13 cellular contexts compared by ENCODE assay signal in genomic region chr6:25012657-25013056, GRCh38.
A peak's percentile ranks its signal among the peaks of the same experiment; 100 is the strongest.
DNase-seq lines count a peak whose midpoint lies in the region; ATAC-seq and TF ChIP-seq lines count a peak whose summit lies in the region.
"Had no signal": no experiment of that assay in that cellular context is flagged by ENCODE, and none has a peak within 500 bp of the region (broad histone marks: within the 10 kb centered on the region; RNA-seq: fewer than 3 reads in every experiment).

No MANE protein-coding gene starts in this region.

- no peak for TF ChIP-seq CTCF in MCF 10A (IDR thresholded peaks at IDR 0.05; ENCODE audit: unreplicated experiment)
- no peak for TF ChIP-seq CTCF in breast epithelium (IDR thresholded peaks at IDR 0.05)
- no peak for TF ChIP-seq CTCF in OCI-LY3 (IDR thresholded peaks at IDR 0.05; ENCODE audit: low read depth, low read length)
- TF ChIP-seq CTCF in Caco-2 (IDR thresholded peaks at IDR 0.05; ENCODE audit: insufficient read depth in 1 of 2, low read depth in 1 of 2, low read length in 1 of 2, severe bottlenecking in 1 of 2, unreplicated experiment in 1 of 2): no peak

- H3K36me3 ChIP-seq in breast epithelium (no peaks in the 10 kb centered on the region), OCI-LY3 (replicated peaks; ENCODE audit: low read depth, low read length) (peaks cover 56% of the 10 kb centered on the region), Caco-2 (ENCODE audit: control insufficient read depth, insufficient read depth, low read length) (no peaks in the 10 kb centered on the region)
- H3K36me3 ChIP-seq: gastrocnemius medialis had no signal

- H3K9me3 ChIP-seq in breast epithelium (no peaks in the 10 kb centered on the region), OCI-LY3 (ENCODE audit: insufficient read depth, low read length) (no peaks in the 10 kb centered on the region), Caco-2 (no peaks in the 10 kb centered on the region)
- H3K9me3 ChIP-seq: gastrocnemius medialis had no signal

- H4K20me1 ChIP-seq in OCI-LY3 (ENCODE audit: insufficient read depth, low read length): peaks cover 100% of the 10 kb centered on the region

- intact Hi-C loops in MCF 10A (cut with micrococcal nuclease) (no loop called here), breast epithelium (cut with DNase I; ENCODE audit: low total_unique reads) (loop anchor here (10.0 kb wide), 1 partner anchor 158 kb away; no protein-coding TSS in a partner anchor), Caco-2 (cut with micrococcal nuclease; ENCODE audit: unreplicated experiment) (no loop called here)

- H3K27me3 Mint-ChIP-seq in MCF 10A (ENCODE audit: insufficient read depth, unreplicated experiment) (no peaks in the 10 kb centered on the region), Caco-2 (ENCODE audit: insufficient read depth, unreplicated experiment) (no peaks in the 10 kb centered on the region)
- H3K27me3 Mint-ChIP-seq in activated naive CD8-positive, alpha-beta T cell treated with anti-CD3 and anti-CD28 coated beads for 36 hours: no peaks in the 10 kb centered on the region

- H3K4me2 ChIP-seq in OCI-LY3 (ENCODE audit: low read length): peak overlapping the region; percentile 31; the same call in 1 of the 2 replicates

- H3K4me1 Mint-ChIP-seq in MCF 10A (ENCODE audit: insufficient read depth, unreplicated experiment) (peaks cover 72% of the 10 kb centered on the region), Caco-2 (ENCODE audit: low read depth, unreplicated experiment) (no peaks in the 10 kb centered on the region)
- peaks cover 78% of the 10 kb centered on the region for H3K4me1 Mint-ChIP-seq in activated naive CD8-positive, alpha-beta T cell treated with anti-CD3 and anti-CD28 coated beads for 36 hours

- peaks cover 100% of the 10 kb centered on the region for H3K79me2 ChIP-seq in OCI-LY3 (ENCODE audit: low read length)

- TF ChIP-seq POLR2A in breast epithelium (IDR thresholded peaks at IDR 0.05): no peak

- H3K4me3 Mint-ChIP-seq in MCF 10A (ENCODE audit: unreplicated experiment) (peak overlapping the region; percentile 11), Caco-2 (ENCODE audit: unreplicated experiment) (no peak overlapping the region)
- no peak overlapping the region for H3K4me3 Mint-ChIP-seq in activated naive CD8-positive, alpha-beta T cell treated with anti-CD3 and anti-CD28 coated beads for 36 hours
- H3K4me3 Mint-ChIP-seq: nephron progenitor cell; T-helper 2 cell treated with Interferon-gamma antibody and Interleukin-4, amounts not matched to agents 5 μg/mL and 100 μg/mL, for 36 hours had no signal

- H3K27me3 ChIP-seq in breast epithelium (no peaks in the 10 kb centered on the region), OCI-LY3 (ENCODE audit: low read depth, low read length) (no peaks in the 10 kb centered on the region), Caco-2 (replicated peaks; ENCODE audit: control insufficient read depth, insufficient read depth, low read length) (no peaks in the 10 kb centered on the region)
- H3K27me3 ChIP-seq: gastrocnemius medialis had no signal

- H3K4me3 ChIP-seq in breast epithelium (no peak overlapping the region), OCI-LY3 (ENCODE audit: low read length) (no peak overlapping the region), Caco-2 (ENCODE audit: low read depth, low read length) (no peak overlapping the region)
- H3K4me3 ChIP-seq: gastrocnemius medialis had no signal

- DNase-seq in MCF 10A (ENCODE audit: unreplicated experiment) (peak; percentile 83), breast epithelium (ENCODE audit: low spot score in 2 of 2) (no peak), fibroblast of gingiva (ENCODE audit: low read depth) (peak; percentile 86), Caco-2 (no peak), mesenteric fat pad (ENCODE audit: low spot score) (no peak)
- DNase-seq in activated naive CD8-positive, alpha-beta T cell treated with anti-CD3 and anti-CD28 coated beads for 36 hours: no peak
- DNase-seq: gastrocnemius medialis, MM.1S, NCI-H748 treated with DMSO at 0.1 percent for 48 hours, nephron progenitor cell had no signal

- H2AFZ ChIP-seq in OCI-LY3 (ENCODE audit: low read depth, low read length): no peak overlapping the region

- H3K9me3 Mint-ChIP-seq in MCF 10A (ENCODE audit: unreplicated experiment) (no peaks in the 10 kb centered on the region), Caco-2 (ENCODE audit: unreplicated experiment) (no peaks in the 10 kb centered on the region)
- no peaks in the 10 kb centered on the region for H3K9me3 Mint-ChIP-seq in activated naive CD8-positive, alpha-beta T cell treated with anti-CD3 and anti-CD28 coated beads for 36 hours
- H3K9me3 Mint-ChIP-seq: nephron progenitor cell; T-helper 2 cell treated with Interferon-gamma antibody and Interleukin-4, amounts not matched to agents 5 μg/mL and 100 μg/mL, for 36 hours had no signal

- no peak overlapping the region for H3K9ac ChIP-seq in OCI-LY3 (ENCODE audit: low read length)

- CTCF ChIA-PET in MCF 10A (lab: Yijun Ruan, JAX): interaction anchor here (0.6 to 0.9 kb wide), 4 partner anchors 139 to 980 kb away, joined by 3 to 4 read pairs (median 4); no protein-coding TSS in a partner anchor
- CTCF ChIA-PET in Caco-2 (lab: Charles Lee): interaction anchor here (0.7 kb wide), 1 partner anchor 299 kb away, joined by 3 read pairs; no protein-coding TSS in a partner anchor

- H3K36me3 Mint-ChIP-seq in MCF 10A (ENCODE audit: insufficient read depth, unreplicated experiment) (peaks cover 10% of the 10 kb centered on the region), Caco-2 (ENCODE audit: insufficient read depth, unreplicated experiment) (no peaks in the 10 kb centered on the region)
- peaks cover 4% of the 10 kb centered on the region for H3K36me3 Mint-ChIP-seq in activated naive CD8-positive, alpha-beta T cell treated with anti-CD3 and anti-CD28 coated beads for 36 hours

- peak overlapping the region; percentile 62 for H3K27ac Mint-ChIP-seq in MCF 10A (ENCODE audit: low read depth, unreplicated experiment)
- H3K27ac Mint-ChIP-seq in Caco-2 (ENCODE audit: unreplicated experiment): no peak overlapping the region
- H3K27ac Mint-ChIP-seq in activated naive CD8-positive, alpha-beta T cell treated with anti-CD3 and anti-CD28 coated beads for 36 hours: no peak overlapping the region
- H3K27ac Mint-ChIP-seq: nephron progenitor cell; T-helper 2 cell treated with Interferon-gamma antibody and Interleukin-4, amounts not matched to agents 5 μg/mL and 100 μg/mL, for 36 hours had no signal

- H3K27ac ChIP-seq in breast epithelium (no peak overlapping the region), OCI-LY3 (ENCODE audit: low read length) (peak overlapping the region; percentile 39; the same call in 1 of the 2 replicates)
- H3K27ac ChIP-seq: gastrocnemius medialis had no signal

- peaks cover 1 to 2% of the 10 kb centered on the region in 2 donors for H3K4me1 ChIP-seq in breast epithelium
- peaks cover 78% of the 10 kb centered on the region for H3K4me1 ChIP-seq in OCI-LY3 (ENCODE audit: low read length)
- H3K4me1 ChIP-seq in Caco-2: peaks cover under 1% of the 10 kb centered on the region; the same call in 1 of the 2 replicates

- no peak for ATAC-seq in GM19023 (IDR thresholded peaks at IDR 0.05; ENCODE audit: unreplicated experiment)
- ATAC-seq: gastrocnemius medialis had no signal

- BruUV-seq in MCF 10A (replicated peaks; lab: Mats Ljungman, UMichigan) (no TSS peak), Caco-2 (replicated peaks; lab: Mats Ljungman, UMichigan) (no TSS peak)

- POLR2A ChIA-PET in MCF 10A (lab: Yijun Ruan, JAX) (interaction anchor here (0.6 to 8.4 kb wide), 14 partner anchors 8 to 346 kb away, joined by 3 to 172 read pairs (median 5); partner anchors contain the start of genes ACOT13 and TDP2), Caco-2 (lab: Charles Lee) (no interaction called here)

Comparison
In these comparisons a context has a peak if more than half of its experiments do, and no peak if none do; other contexts are left out.
1. DNase-seq: peak in MCF 10A (single experiment) and fibroblast of gingiva (single experiment); none in breast epithelium (0 of 2), Caco-2 (0 of 2), activated naive CD8-positive, alpha-beta T cell treated with anti-CD3 and anti-CD28 coated beads for 36 hours (single experiment) and mesenteric fat pad (single experiment).